17 cellular contexts compared by ENCODE assay signal in genomic region chr14:67188326-67188725, GRCh38. TPM values are rescaled to one million over a fixed set of nuclear protein-coding genes. Genes with fewer than 3 reads are reported as not detected.
A peak's percentile ranks its signal among the peaks of the same experiment; 100 is the strongest.
DNase-seq lines count a peak whose midpoint lies in the region; TF ChIP-seq lines count a peak whose summit lies in the region.
"Had no signal": no experiment of that assay in that cellular context is flagged by ENCODE, and none has a peak within 500 bp of the region (broad histone marks: within the 10 kb centered on the region; RNA-seq: fewer than 3 reads in every experiment).

No MANE protein-coding gene starts in this region.

- no peaks in the 10 kb centered on the region for H3K9me2 ChIP-seq in Karpas-422 (replicated peaks; ENCODE audit: insufficient read depth, low read length)
- H3K9me2 ChIP-seq in PC-9 (ENCODE audit: insufficient read depth), result no peaks in the 10 kb centered on the region

- no peaks in the 10 kb centered on the region for H3K9me3 Mint-ChIP-seq in activated naive CD8-positive, alpha-beta T cell (ENCODE audit: low read depth)
- no peaks in the 10 kb centered on the region for H3K9me3 Mint-ChIP-seq in activated naive CD8-positive, alpha-beta T cell treated with anti-CD3 and anti-CD28 coated beads for 36 hours
- H3K9me3 Mint-ChIP-seq: CD8-positive, alpha-beta memory T cell; GM23338 had no signal

- H3K4me2 ChIP-seq in Karpas-422 (ENCODE audit: low read depth, low read length, poor library complexity, severe bottlenecking) (no peak overlapping the region), PC-9 (peak overlapping the region; percentile 75)
- H3K4me2 ChIP-seq: BLaER1, GM23338 had no signal

- H2AFZ ChIP-seq in Karpas-422 (ENCODE audit: low read length) (no peak overlapping the region), PC-9 (no peak overlapping the region)
- H2AFZ ChIP-seq: GM23338 had no signal

- TF ChIP-seq CTCF in PC-9 (conservative IDR thresholded peaks at IDR 0.05) (no peak), epithelial cell of esophagus (IDR thresholded peaks at IDR 0.05; ENCODE audit: insufficient read depth, low read depth, low read length, missing control alignments) (no peak), dorsolateral prefrontal cortex (IDR thresholded peaks at IDR 0.05 in 54 of 56, conservative IDR thresholded peaks at IDR 0.05 in 2 of 56; ENCODE audit: low read depth in 1 of 56, partially characterized antibody in 56 of 56) (no peak)

- POLR2A ChIA-PET in PC-9 (lab: Charles Lee; ENCODE audit: unreplicated experiment), result interaction anchor here (0.5 to 1.0 kb wide), 4 partner anchors 21 to 97 kb away, joined by 3 to 18 read pairs (median 4); no protein-coding TSS in a partner anchor

- H3K9ac ChIP-seq in Karpas-422 (ENCODE audit: low read length), result no peak overlapping the region
- H3K9ac ChIP-seq: BLaER1 had no signal

- H3K4me1 ChIP-seq in Karpas-422 (ENCODE audit: low read length), result peaks cover 5% of the 10 kb centered on the region; the same call in 1 of the 2 replicates
- H3K4me1 ChIP-seq in PC-9 (replicated peaks; ENCODE audit: insufficient read depth), result peaks cover 44% of the 10 kb centered on the region
- H3K4me1 ChIP-seq: BLaER1 had no signal

- H3K4me3 ChIP-seq in Karpas-422 (ENCODE audit: low read length) (no peak overlapping the region), PC-9 (no peak overlapping the region), epithelial cell of esophagus (ENCODE audit: low read length) (no peak overlapping the region), dorsolateral prefrontal cortex (no peak overlapping the region)
- H3K4me3 ChIP-seq: BLaER1, GM23338 had no signal

- DNase-seq in activated naive CD8-positive, alpha-beta T cell treated with anti-CD3 and anti-CD28 coated beads for 36 hours, result no peak
- DNase-seq in Karpas-422 (peak; percentile 11), PC-9 (peak in 1 of 2 experiments; percentile 71), epithelial cell of esophagus (ENCODE audit: low read depth) (peak; percentile 15), epidermal melanocyte (ENCODE audit: insufficient read length, low spot score) (no peak), dorsolateral prefrontal cortex (no peak), NCI-H2227 treated with DMSO at 0.1 percent for 48 hours (lab: John Stamatoyannopoulos, UW) (no peak)
- DNase-seq: AML-193; CD8-positive, alpha-beta memory T cell; DMS53; GF-D8; H7 had no signal

- no peaks in the 10 kb centered on the region for H3K36me3 ChIP-seq in Karpas-422 (ENCODE audit: insufficient read depth, low read length)
- H3K36me3 ChIP-seq in PC-9 (ENCODE audit: low read depth), result no peaks in the 10 kb centered on the region
- H3K36me3 ChIP-seq: BLaER1 had no signal

- H4K20me1 ChIP-seq in Karpas-422 (ENCODE audit: insufficient read depth, low read depth, low read length) (no peaks in the 10 kb centered on the region), PC-9 (ENCODE audit: insufficient read depth) (no peaks in the 10 kb centered on the region)
- H4K20me1 ChIP-seq: BLaER1 had no signal

- peak overlapping the region; percentile 22 for H3K27ac Mint-ChIP-seq in activated naive CD8-positive, alpha-beta T cell
- H3K27ac Mint-ChIP-seq in activated naive CD8-positive, alpha-beta T cell treated with anti-CD3 and anti-CD28 coated beads for 36 hours, result no peak overlapping the region
- H3K27ac Mint-ChIP-seq: GM23338 had no signal

- H3K79me2 ChIP-seq in Karpas-422 (ENCODE audit: low read length), result no peaks in the 10 kb centered on the region
- no peaks in the 10 kb centered on the region for H3K79me2 ChIP-seq in PC-9 (ENCODE audit: low read depth)

- CTCF ChIA-PET in PC-9 (lab: Charles Lee), result interaction anchor here (1.3 kb wide), 1 partner anchor 20 kb away, joined by 3 read pairs; no protein-coding TSS in a partner anchor

- peaks cover 15% of the 10 kb centered on the region for H3K4me1 Mint-ChIP-seq in activated naive CD8-positive, alpha-beta T cell (ENCODE audit: low read depth)
- peaks cover 13% of the 10 kb centered on the region for H3K4me1 Mint-ChIP-seq in activated naive CD8-positive, alpha-beta T cell treated with anti-CD3 and anti-CD28 coated beads for 36 hours

- peaks cover 32% of the 10 kb centered on the region for H3F3A ChIP-seq in PC-9 (ENCODE audit: insufficient read depth, low read depth)

- H3K27me3 Mint-ChIP-seq in activated naive CD8-positive, alpha-beta T cell, result no peaks in the 10 kb centered on the region
- peaks cover 8% of the 10 kb centered on the region for H3K27me3 Mint-ChIP-seq in activated naive CD8-positive, alpha-beta T cell treated with anti-CD3 and anti-CD28 coated beads for 36 hours

- intact Hi-C loops in PC-9 (cut with micrococcal nuclease; ENCODE audit: unreplicated experiment), result loop anchor here (1.0 kb wide), 1 partner anchor 33 kb away; no protein-coding TSS in a partner anchor
- intact Hi-C loops in dorsolateral prefrontal cortex (cut with DNase I), result no loop called here

- H3K4me3 Mint-ChIP-seq in activated naive CD8-positive, alpha-beta T cell, result no peak overlapping the region
- H3K4me3 Mint-ChIP-seq in activated naive CD8-positive, alpha-beta T cell treated with anti-CD3 and anti-CD28 coated beads for 36 hours, result no peak overlapping the region
- H3K4me3 Mint-ChIP-seq: CD8-positive, alpha-beta memory T cell; GM23338 had no signal

- no TSS peak for BruUV-seq in PC-9 (replicated peaks; lab: Mats Ljungman, UMichigan)

- H3K27ac ChIP-seq in Karpas-422 (ENCODE audit: low read length) (no peak overlapping the region), PC-9 (peak overlapping the region; percentile 73), dorsolateral prefrontal cortex (no peak overlapping the region)
- H3K27ac ChIP-seq: 22Rv1, BLaER1 had no signal

- H3K27me3 ChIP-seq in Karpas-422 (ENCODE audit: low read length) (no peaks in the 10 kb centered on the region), PC-9 (ENCODE audit: insufficient read depth, low read depth) (no peaks in the 10 kb centered on the region), dorsolateral prefrontal cortex (no peaks in the 10 kb centered on the region)
- H3K27me3 ChIP-seq: BLaER1 had no signal

- H3K36me3 Mint-ChIP-seq in activated naive CD8-positive, alpha-beta T cell, result no peaks in the 10 kb centered on the region
- peaks cover 4% of the 10 kb centered on the region for H3K36me3 Mint-ChIP-seq in activated naive CD8-positive, alpha-beta T cell treated with anti-CD3 and anti-CD28 coated beads for 36 hours
- H3K36me3 Mint-ChIP-seq: CD8-positive, alpha-beta memory T cell had no signal

- no peaks in the 10 kb centered on the region for H3K9me3 ChIP-seq in Karpas-422 (ENCODE audit: low read length)
- no peaks in the 10 kb centered on the region for H3K9me3 ChIP-seq in PC-9 (ENCODE audit: insufficient read depth, low read depth)
- H3K9me3 ChIP-seq: BLaER1 had no signal

RNA-seq across cellular contexts. Expression of gene GARIN2, which starts 0.9 kb away (rescaled TPM):
- not detected for total RNA-seq in activated naive CD8-positive, alpha-beta T cell treated with anti-CD3 and anti-CD28 coated beads for 36 hours
- not detected in 2 replicates for total RNA-seq in Karpas-422 (2014; rRNA removed; shearing (Covaris generic); ENCODE audit: low replicate concordance)
- 0.31 TPM in 1 of 2 replicates, not detected in the other for total RNA-seq in PC-9 (2021)
- total RNA-seq in dorsolateral prefrontal cortex, result 1 to 10 TPM in 59 of 120 experiments, under 1 TPM in 52, not detected in 9; 0.23 to 3.8 (median 1.1) TPM
- total RNA-seq: CD8-positive, alpha-beta memory T cell; GM23338; H7; HT1080 had no signal

RNA-seq across cellular contexts. Expression of gene PALS1, which starts 52.9 kb away (rescaled TPM):
- 1 to 10 TPM; 6.2 to 6.4 TPM for total RNA-seq in activated naive CD8-positive, alpha-beta T cell treated with anti-CD3 and anti-CD28 coated beads for 36 hours
- total RNA-seq in Karpas-422 (2014; rRNA removed; shearing (Covaris generic); ENCODE audit: low replicate concordance), result 3.8 and 6.2 TPM in 2 replicates
- total RNA-seq in PC-9 (2021) (73.7 and 94.7 TPM in 2 replicates), dorsolateral prefrontal cortex (10 to 100 TPM; 33.2 to 92.8 (median 47.3) TPM)

Comparison
In these comparisons a context has a peak if more than half of its experiments do, and no peak if none do; other contexts are left out.
1. DNase-seq: peak in Karpas-422 (single experiment) and epithelial cell of esophagus (single experiment); none in activated naive CD8-positive, alpha-beta T cell treated with anti-CD3 and anti-CD28 coated beads for 36 hours (single experiment), epidermal melanocyte (single experiment), dorsolateral prefrontal cortex (0 of 10) and NCI-H2227 treated with DMSO at 0.1 percent for 48 hours (single experiment).